ENCODE assay signal across 8 cellular contexts in genomic region chr10:97445722-97446639, GRCh38. TPM values are rescaled to one million over a fixed set of nuclear protein-coding genes. Genes with fewer than 3 reads are reported as not detected.
DNase-seq lines count a peak whose midpoint lies in the region; ATAC-seq and TF ChIP-seq lines count a peak whose summit lies in the region.

Gene EXOSC1 (minus strand): TSS chr10:97446006. CDS start chr10:97445985, 21 bp downstream.
Gene ZDHHC16 (plus strand): TSS chr10:97446175. CDS start chr10:97451676, 5,501 bp downstream.

- H3K4me1 Mint-ChIP-seq in activated T-cell treated with anti-CD3 and anti-CD28 coated beads, Interleukin-2, amount 50 U/mL, for 24 hours (ENCODE audit: low read depth): peaks cover 59% of the 10 kb centered on the region

- H3K27me3 ChIP-seq in esophagus (ENCODE audit: control insufficient read depth in 1 of 2, insufficient read depth in 2 of 2, low read length in 2 of 2): no peaks in the 10 kb centered on the region
- no peaks in the 10 kb centered on the region for H3K27me3 ChIP-seq in mucosa of stomach (ENCODE audit: control insufficient read depth, insufficient read depth, low read length)

- no peaks in the 10 kb centered on the region for H3K9me3 Mint-ChIP-seq in activated T-cell treated with anti-CD3 and anti-CD28 coated beads, Interleukin-2, amount 50 U/mL, for 24 hours

- H3K4me1 ChIP-seq in esophagus (ENCODE audit: control insufficient read depth in 2 of 2, insufficient read depth in 2 of 2, low read length in 1 of 2): no peaks in the 10 kb centered on the region
- peaks cover 23% of the 10 kb centered on the region for H3K4me1 ChIP-seq in mucosa of stomach (ENCODE audit: control insufficient read depth, insufficient read depth, low read length)

- in situ Hi-C loops in KBM-7 (cut with MboI; ENCODE audit: low pct_unique_long_range_greater_than_20kb, low sequenced_read_pairs): no loop called here

- H3K9ac ChIP-seq in mucosa of stomach (ENCODE audit: low read length): peak within 1 kb of the TSS; percentile 51

- 0% methylated on average over 61 to 66 of the region's 66 CpGs for WGBS in esophagus, 2 donors

- H3K9me3 ChIP-seq in esophagus (ENCODE audit: control insufficient read depth in 2 of 2, insufficient read depth in 1 of 2, low read depth in 1 of 2, low read length in 1 of 2) (no peaks in the 10 kb centered on the region), mucosa of stomach (ENCODE audit: control insufficient read depth, low read length) (no peaks in the 10 kb centered on the region)

- H3K27ac Mint-ChIP-seq in activated T-cell treated with anti-CD3 and anti-CD28 coated beads, Interleukin-2, amount 50 U/mL, for 24 hours: peak within 1 kb of the TSS; percentile 89

- peak; percentile 93 for ATAC-seq in GM21717 (IDR thresholded peaks at IDR 0.05; ENCODE audit: unreplicated experiment)

- peaks cover 0 to 3% of the 10 kb centered on the region in 2 donors for H3K36me3 ChIP-seq in esophagus (ENCODE audit: control insufficient read depth in 2 of 2, insufficient read depth in 2 of 2, low read length in 1 of 2)
- H3K36me3 ChIP-seq in mucosa of stomach (ENCODE audit: control insufficient read depth, insufficient read depth, low read length): no peaks in the 10 kb centered on the region

- DNase-seq in DMS53 (lab: John Stamatoyannopoulos, UW): peak; percentile 99
- DNase-seq in KBM-7: peak; percentile 95
- peak; percentile 91 for DNase-seq in activated T-cell treated with anti-CD3 and anti-CD28 coated beads, Interleukin-2, amount 50 U/mL, for 24 hours
- peak; percentile 75 to 81 for DNase-seq in stimulated activated CD8-positive, alpha-beta memory T cell treated with anti-CD3 and anti-CD28 coated beads, Interleukin-7, amount 100 ng/mL, for 1 hour (ENCODE audit: low read depth in 2 of 2)

- peak within 1 kb of the TSS; percentile 67 to 75 for H3K27ac ChIP-seq in esophagus (ENCODE audit: low read depth in 2 of 2, low read length in 1 of 2)

- peaks cover 68% of the 10 kb centered on the region for H3K36me3 Mint-ChIP-seq in activated T-cell treated with anti-CD3 and anti-CD28 coated beads, Interleukin-2, amount 50 U/mL, for 24 hours (ENCODE audit: low read depth)

- H3K4me3 ChIP-seq in esophagus (ENCODE audit: low read depth in 1 of 2, low read length in 2 of 2) (peak within 1 kb of the TSS; percentile 82 to 95), mucosa of stomach (ENCODE audit: low read length) (peak within 1 kb of the TSS; percentile 54)

- no peaks in the 10 kb centered on the region for H3K27me3 Mint-ChIP-seq in activated T-cell treated with anti-CD3 and anti-CD28 coated beads, Interleukin-2, amount 50 U/mL, for 24 hours

- H3K4me3 Mint-ChIP-seq in activated T-cell treated with anti-CD3 and anti-CD28 coated beads, Interleukin-2, amount 50 U/mL, for 24 hours: peak within 1 kb of the TSS; percentile 99

TF ChIP-seq in PFSK-1, 5 proteins besides CTCF, POLR2A, EP300 and RAD21:
- TF ChIP-seq REST (IDR thresholded peaks at IDR 0.05; ENCODE audit: insufficient read depth in 1 of 2, low read depth in 2 of 2, low read length in 2 of 2) (no peak; a peak in 1 of 4 replicates), FOXP2 (optimal IDR thresholded peaks at IDR 0.05; ENCODE audit: borderline replicate concordance, extremely low read depth, extremely low read length, insufficient read depth) (peak; percentile 52), TAF1 (IDR thresholded peaks at IDR 0.05; ENCODE audit: borderline replicate concordance, insufficient read depth, low read length) (peak; percentile 47; the same call in 1 of the 2 replicates), SIN3A (IDR thresholded peaks at IDR 0.05; ENCODE audit: borderline replicate concordance, insufficient read depth, low read length) (0 out of 2 replicates have a peak, but pooled peaks have one; percentile 50), POLR2AphosphoS5 (IDR thresholded peaks at IDR 0.05; ENCODE audit: low read depth, low read length) (peak; percentile 88)

RNA-seq across cellular contexts. Expression of gene EXOSC1, which starts in this region (rescaled TPM):
- polyA plus RNA-seq in PFSK-1 (2012; ENCODE audit: insufficient read length, low read depth): 70.3 TPM
- 10 to 100 TPM; 28.8 to 32.4 TPM for polyA plus RNA-seq in esophagus

RNA-seq across cellular contexts. Expression of gene ZDHHC16, which starts in this region (rescaled TPM):
- polyA plus RNA-seq in PFSK-1 (2012; ENCODE audit: insufficient read length, low read depth): 35.3 TPM
- polyA plus RNA-seq in esophagus: 10 to 100 TPM; 18.1 to 20.5 TPM

Comparison
In these comparisons a context has a peak if more than half of its experiments do, and no peak if none do; other contexts are left out.
1. Peak in every context shown above with its lines: DNase-seq, ATAC-seq, H3K4me3 ChIP-seq and H3K27ac ChIP-seq.